1 cellular context compared by ENCODE assay signal in the genomic region with DNA sequence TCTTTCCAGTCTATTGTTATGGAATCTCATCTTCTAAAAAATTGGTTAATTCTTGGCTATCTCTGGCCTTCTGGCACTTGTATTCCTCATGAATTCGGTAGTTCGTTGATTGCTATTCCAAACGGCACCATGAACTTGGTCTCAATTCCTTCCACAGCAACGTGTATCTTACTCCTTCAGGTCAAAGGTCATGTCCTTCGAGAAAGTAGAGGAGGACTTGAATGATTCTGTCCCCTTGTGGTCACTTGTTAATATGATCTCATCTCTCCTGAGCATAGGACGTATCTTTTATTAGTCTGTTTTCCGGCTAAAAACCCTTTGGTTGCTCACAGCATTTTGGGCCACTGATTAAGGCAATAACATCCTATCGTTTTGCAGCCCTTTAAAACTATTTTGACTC.
TF ChIP-seq lines count a peak whose summit lies in the region.

No MANE protein-coding gene starts in this region.

TF ChIP-seq in WTC11, 78 proteins besides CTCF, POLR2A, EP300 and RAD21 (continued from another document):
- TF ChIP-seq, protein P1, sequence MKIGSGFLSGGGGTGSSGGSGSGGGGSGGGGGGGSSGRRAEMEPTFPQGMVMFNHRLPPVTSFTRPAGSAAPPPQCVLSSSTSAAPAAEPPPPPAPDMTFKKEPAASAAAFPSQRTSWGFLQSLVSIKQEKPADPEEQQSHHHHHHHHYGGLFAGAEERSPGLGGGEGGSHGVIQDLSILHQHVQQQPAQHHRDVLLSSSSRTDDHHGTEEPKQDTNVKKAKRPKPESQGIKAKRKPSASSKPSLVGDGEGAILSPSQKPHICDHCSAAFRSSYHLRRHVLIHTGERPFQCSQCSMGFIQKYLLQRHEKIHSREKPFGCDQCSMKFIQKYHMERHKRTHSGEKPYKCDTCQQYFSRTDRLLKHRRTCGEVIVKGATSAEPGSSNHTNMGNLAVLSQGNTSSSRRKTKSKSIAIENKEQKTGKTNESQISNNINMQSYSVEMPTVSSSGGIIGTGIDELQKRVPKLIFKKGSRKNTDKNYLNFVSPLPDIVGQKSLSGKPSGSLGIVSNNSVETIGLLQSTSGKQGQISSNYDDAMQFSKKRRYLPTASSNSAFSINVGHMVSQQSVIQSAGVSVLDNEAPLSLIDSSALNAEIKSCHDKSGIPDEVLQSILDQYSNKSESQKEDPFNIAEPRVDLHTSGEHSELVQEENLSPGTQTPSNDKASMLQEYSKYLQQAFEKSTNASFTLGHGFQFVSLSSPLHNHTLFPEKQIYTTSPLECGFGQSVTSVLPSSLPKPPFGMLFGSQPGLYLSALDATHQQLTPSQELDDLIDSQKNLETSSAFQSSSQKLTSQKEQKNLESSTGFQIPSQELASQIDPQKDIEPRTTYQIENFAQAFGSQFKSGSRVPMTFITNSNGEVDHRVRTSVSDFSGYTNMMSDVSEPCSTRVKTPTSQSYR (CRISPR knock-in tag; IDR thresholded peaks at IDR 0.05) = no peak
- TF ChIP-seq JAZF1 (CRISPR knock-in tag; IDR thresholded peaks at IDR 0.05) (no peak), TCF7 (CRISPR knock-in tag; IDR thresholded peaks at IDR 0.05; ENCODE audit: low read depth) (no peak), EMX1 (CRISPR knock-in tag; IDR thresholded peaks at IDR 0.05) (no peak), RELA (CRISPR knock-in tag; IDR thresholded peaks at IDR 0.05; ENCODE audit: borderline replicate concordance) (no peak), TEAD4 (CRISPR knock-in tag; IDR thresholded peaks at IDR 0.05) (no peak), ZBTB21 (CRISPR knock-in tag; IDR thresholded peaks at IDR 0.05; ENCODE audit: borderline replicate concordance) (no peak)
- TF ChIP-seq, protein P2, sequence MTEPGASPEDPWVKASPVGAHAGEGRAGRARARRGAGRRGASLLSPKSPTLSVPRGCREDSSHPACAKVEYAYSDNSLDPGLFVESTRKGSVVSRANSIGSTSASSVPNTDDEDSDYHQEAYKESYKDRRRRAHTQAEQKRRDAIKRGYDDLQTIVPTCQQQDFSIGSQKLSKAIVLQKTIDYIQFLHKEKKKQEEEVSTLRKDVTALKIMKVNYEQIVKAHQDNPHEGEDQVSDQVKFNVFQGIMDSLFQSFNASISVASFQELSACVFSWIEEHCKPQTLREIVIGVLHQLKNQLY (CRISPR knock-in tag; IDR thresholded peaks at IDR 0.05) = no peak
- TF ChIP-seq, protein P3, sequence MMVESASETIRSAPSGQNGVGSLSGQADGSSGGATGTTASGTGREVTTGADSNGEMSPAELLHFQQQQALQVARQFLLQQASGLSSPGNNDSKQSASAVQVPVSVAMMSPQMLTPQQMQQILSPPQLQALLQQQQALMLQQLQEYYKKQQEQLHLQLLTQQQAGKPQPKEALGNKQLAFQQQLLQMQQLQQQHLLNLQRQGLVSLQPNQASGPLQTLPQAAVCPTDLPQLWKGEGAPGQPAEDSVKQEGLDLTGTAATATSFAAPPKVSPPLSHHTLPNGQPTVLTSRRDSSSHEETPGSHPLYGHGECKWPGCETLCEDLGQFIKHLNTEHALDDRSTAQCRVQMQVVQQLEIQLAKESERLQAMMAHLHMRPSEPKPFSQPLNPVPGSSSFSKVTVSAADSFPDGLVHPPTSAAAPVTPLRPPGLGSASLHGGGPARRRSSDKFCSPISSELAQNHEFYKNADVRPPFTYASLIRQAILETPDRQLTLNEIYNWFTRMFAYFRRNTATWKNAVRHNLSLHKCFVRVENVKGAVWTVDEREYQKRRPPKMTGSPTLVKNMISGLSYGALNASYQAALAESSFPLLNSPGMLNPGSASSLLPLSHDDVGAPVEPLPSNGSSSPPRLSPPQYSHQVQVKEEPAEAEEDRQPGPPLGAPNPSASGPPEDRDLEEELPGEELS (CRISPR knock-in tag; IDR thresholded peaks at IDR 0.05) = no peak
TF ChIP-seq in WTC11: peak in this region for 0.
